1 cellular context compared by ENCODE assay signal in the genomic region with DNA sequence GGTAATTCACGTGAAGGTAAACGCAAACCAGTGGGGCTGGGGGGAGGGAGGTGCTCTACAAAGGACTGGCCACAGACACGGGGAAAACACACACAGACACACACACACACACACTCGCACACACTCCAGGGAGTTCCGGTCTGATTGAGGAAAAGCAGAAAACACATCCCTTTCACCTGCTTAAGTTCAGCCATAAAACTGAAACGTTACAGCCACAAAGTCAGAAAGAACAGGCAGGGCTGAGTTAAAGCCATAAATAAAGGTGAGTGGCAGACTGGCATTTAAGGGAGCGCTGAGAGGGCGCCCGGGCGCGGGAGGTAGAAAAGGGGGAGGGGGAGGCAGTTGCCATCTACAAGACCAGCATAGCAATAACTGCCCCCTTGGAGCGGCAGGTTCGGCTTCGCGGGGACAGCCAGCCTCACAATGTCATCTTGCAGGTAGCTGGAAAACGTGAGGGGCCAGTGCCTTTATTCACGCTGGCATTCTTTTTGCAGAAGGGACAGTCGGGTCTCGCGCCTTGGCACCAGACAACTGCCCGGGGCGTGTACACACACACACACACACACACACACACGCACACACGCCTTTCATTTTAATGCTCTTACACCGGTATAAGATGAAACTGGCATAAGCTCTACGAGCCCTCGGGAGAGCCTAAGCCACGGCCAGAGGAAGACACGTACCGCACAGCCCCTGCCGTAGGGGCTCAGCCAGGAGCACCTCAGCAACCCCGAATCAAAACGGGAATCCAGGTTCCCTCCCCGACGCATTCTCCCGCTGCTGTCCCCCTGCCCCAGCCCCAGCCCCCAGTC.
TF ChIP-seq lines count a peak whose summit lies in the region.

No MANE protein-coding gene starts in this region.

TF ChIP-seq in GM23338, 12 proteins besides CTCF, POLR2A, EP300 and RAD21 (continued from another document):
- TF ChIP-seq, protein P1, sequence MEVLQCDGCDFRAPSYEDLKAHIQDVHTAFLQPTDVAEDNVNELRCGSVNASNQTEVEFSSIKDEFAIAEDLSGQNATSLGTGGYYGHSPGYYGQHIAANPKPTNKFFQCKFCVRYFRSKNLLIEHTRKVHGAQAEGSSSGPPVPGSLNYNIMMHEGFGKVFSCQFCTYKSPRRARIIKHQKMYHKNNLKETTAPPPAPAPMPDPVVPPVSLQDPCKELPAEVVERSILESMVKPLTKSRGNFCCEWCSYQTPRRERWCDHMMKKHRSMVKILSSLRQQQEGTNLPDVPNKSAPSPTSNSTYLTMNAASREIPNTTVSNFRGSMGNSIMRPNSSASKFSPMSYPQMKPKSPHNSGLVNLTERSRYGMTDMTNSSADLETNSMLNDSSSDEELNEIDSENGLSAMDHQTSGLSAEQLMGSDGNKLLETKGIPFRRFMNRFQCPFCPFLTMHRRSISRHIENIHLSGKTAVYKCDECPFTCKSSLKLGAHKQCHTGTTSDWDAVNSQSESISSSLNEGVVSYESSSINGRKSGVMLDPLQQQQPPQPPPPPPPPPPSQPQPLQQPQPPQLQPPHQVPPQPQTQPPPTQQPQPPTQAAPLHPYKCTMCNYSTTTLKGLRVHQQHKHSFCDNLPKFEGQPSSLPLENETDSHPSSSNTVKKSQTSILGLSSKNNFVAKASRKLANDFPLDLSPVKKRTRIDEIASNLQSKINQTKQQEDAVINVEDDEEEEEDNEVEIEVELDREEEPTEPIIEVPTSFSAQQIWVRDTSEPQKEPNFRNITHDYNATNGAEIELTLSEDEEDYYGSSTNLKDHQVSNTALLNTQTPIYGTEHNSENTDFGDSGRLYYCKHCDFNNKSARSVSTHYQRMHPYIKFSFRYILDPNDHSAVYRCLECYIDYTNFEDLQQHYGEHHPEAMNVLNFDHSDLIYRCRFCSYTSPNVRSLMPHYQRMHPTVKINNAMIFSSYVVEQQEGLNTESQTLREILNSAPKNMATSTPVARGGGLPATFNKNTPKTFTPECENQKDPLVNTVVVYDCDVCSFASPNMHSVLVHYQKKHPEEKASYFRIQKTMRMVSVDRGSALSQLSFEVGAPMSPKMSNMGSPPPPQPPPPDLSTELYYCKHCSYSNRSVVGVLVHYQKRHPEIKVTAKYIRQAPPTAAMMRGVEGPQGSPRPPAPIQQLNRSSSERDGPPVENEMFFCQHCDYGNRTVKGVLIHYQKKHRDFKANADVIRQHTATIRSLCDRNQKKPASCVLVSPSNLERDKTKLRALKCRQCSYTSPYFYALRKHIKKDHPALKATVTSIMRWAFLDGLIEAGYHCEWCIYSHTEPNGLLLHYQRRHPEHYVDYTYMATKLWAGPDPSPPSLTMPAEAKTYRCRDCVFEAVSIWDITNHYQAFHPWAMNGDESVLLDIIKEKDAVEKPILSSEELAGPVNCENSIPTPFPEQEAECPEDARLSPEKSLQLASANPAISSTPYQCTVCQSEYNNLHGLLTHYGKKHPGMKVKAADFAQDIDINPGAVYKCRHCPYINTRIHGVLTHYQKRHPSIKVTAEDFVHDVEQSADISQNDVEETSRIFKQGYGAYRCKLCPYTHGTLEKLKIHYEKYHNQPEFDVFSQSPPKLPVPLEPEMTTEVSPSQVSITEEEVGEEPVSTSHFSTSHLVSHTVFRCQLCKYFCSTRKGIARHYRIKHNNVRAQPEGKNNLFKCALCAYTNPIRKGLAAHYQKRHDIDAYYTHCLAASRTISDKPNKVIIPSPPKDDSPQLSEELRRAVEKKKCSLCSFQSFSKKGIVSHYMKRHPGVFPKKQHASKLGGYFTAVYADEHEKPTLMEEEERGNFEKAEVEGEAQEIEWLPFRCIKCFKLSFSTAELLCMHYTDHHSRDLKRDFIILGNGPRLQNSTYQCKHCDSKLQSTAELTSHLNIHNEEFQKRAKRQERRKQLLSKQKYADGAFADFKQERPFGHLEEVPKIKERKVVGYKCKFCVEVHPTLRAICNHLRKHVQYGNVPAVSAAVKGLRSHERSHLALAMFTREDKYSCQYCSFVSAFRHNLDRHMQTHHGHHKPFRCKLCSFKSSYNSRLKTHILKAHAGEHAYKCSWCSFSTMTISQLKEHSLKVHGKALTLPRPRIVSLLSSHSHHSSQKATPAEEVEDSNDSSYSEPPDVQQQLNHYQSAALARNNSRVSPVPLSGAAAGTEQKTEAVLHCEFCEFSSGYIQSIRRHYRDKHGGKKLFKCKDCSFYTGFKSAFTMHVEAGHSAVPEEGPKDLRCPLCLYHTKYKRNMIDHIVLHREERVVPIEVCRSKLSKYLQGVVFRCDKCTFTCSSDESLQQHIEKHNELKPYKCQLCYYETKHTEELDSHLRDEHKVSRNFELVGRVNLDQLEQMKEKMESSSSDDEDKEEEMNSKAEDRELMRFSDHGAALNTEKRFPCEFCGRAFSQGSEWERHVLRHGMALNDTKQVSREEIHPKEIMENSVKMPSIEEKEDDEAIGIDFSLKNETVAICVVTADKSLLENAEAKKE (CRISPR knock-in tag; IDR thresholded peaks at IDR 0.05): no peak
- TF ChIP-seq EZH2phosphoT487 (IDR thresholded peaks at IDR 0.05; ENCODE audit: unreplicated experiment): no peak
- no peak for TF ChIP-seq STAT1 (IDR thresholded peaks at IDR 0.05; ENCODE audit: unreplicated experiment)
- TF ChIP-seq ZNF331 (CRISPR knock-in tag; IDR thresholded peaks at IDR 0.05; ENCODE audit: low read depth): no peak
- TF ChIP-seq, protein P2, sequence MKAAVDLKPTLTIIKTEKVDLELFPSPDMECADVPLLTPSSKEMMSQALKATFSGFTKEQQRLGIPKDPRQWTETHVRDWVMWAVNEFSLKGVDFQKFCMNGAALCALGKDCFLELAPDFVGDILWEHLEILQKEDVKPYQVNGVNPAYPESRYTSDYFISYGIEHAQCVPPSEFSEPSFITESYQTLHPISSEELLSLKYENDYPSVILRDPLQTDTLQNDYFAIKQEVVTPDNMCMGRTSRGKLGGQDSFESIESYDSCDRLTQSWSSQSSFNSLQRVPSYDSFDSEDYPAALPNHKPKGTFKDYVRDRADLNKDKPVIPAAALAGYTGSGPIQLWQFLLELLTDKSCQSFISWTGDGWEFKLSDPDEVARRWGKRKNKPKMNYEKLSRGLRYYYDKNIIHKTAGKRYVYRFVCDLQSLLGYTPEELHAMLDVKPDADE (IDR thresholded peaks at IDR 0.05): no peak; the same call in 1 of the 2 replicates
- no peak for TF ChIP-seq NANOG (IDR thresholded peaks at IDR 0.05; ENCODE audit: borderline replicate concordance)
- no peak for TF ChIP-seq CREB1 (CRISPR knock-in tag; IDR thresholded peaks at IDR 0.05; ENCODE audit: low read depth)
- no peak for TF ChIP-seq ZNF114 (CRISPR knock-in tag; IDR thresholded peaks at IDR 0.05)
